In genomic region chr2:54052825-54053718, GRCh38 we compare ENCODE assay signal across 8 cellular contexts.
A peak's percentile ranks its signal among the peaks of the same experiment; 100 is the strongest.
DNase-seq lines count a peak whose midpoint lies in the region; ATAC-seq lines count a peak whose summit lies in the region.

No MANE protein-coding gene starts in this region.

- peaks cover 2% of the 10 kb centered on the region for H3K36me3 Mint-ChIP-seq in activated CD4-positive, alpha-beta T cell treated with anti-CD3 and anti-CD28 coated beads, Interleukin-2, amount 10 ng/mL, durations not matched to agents 24 days and 14 days (ENCODE audit: low read depth)
- H3K36me3 Mint-ChIP-seq in central memory CD8-positive, alpha-beta T cell (ENCODE audit: insufficient read depth) = peaks cover 2% of the 10 kb centered on the region

- intact Hi-C loops in activated CD4-positive, alpha-beta T cell treated with anti-CD3 and anti-CD28 coated beads, Interleukin-2, amount 10 ng/mL, durations not matched to agents 24 days and 14 days (cut with micrococcal nuclease) = no loop called here

- peak overlapping the region; percentile 48 for H3K4me3 Mint-ChIP-seq in activated CD4-positive, alpha-beta T cell treated with anti-CD3 and anti-CD28 coated beads, Interleukin-2, amount 10 ng/mL, durations not matched to agents 24 days and 14 days
- H3K4me3 Mint-ChIP-seq in central memory CD8-positive, alpha-beta T cell = no peak overlapping the region
- peak overlapping the region; percentile 32 to 46 for H3K4me3 Mint-ChIP-seq in stimulated activated naive CD8-positive, alpha-beta T cell treated with anti-CD3 and anti-CD28 coated beads, Interleukin-15, amount 100 ng/mL, for 72 hours

- DNase-seq in activated CD4-positive, alpha-beta T cell treated with anti-CD3 and anti-CD28 coated beads, Interleukin-2, amount 10 ng/mL, durations not matched to agents 24 days and 14 days = no peak
- no peak for DNase-seq in activated CD4-positive, alpha-beta T cell treated with anti-CD3 and anti-CD28 coated beads, Interleukin-2, amount 50 U/mL, for 1 hour
- no peak for DNase-seq in central memory CD8-positive, alpha-beta T cell (ENCODE audit: low spot score in 2 of 2)
- no peak for DNase-seq in stimulated activated naive CD8-positive, alpha-beta T cell treated with anti-CD3 and anti-CD28 coated beads, Interleukin-15, amount 100 ng/mL, for 72 hours
- DNase-seq in middle frontal gyrus (ENCODE audit: extremely low spot score, low spot score) = no peak
- DNase-seq in amygdala (lab: John Stamatoyannopoulos, UW) = no peak
- no peak for DNase-seq in anterior cingulate cortex (lab: John Stamatoyannopoulos, UW)

- peak; percentile 27 for ATAC-seq in HG03439 (IDR thresholded peaks at IDR 0.05; ENCODE audit: unreplicated experiment)
- ATAC-seq in central memory CD8-positive, alpha-beta T cell (replicated peaks; ENCODE audit: extremely low read depth, poor library complexity, severe bottlenecking) = peak; percentile 17
- peak; percentile 45 for ATAC-seq in stimulated activated naive CD8-positive, alpha-beta T cell treated with anti-CD3 and anti-CD28 coated beads, Interleukin-15, amount 100 ng/mL, for 72 hours

- H3K27ac Mint-ChIP-seq in activated CD4-positive, alpha-beta T cell treated with anti-CD3 and anti-CD28 coated beads, Interleukin-2, amount 10 ng/mL, durations not matched to agents 24 days and 14 days = peak overlapping the region; percentile 31
- H3K27ac Mint-ChIP-seq in central memory CD8-positive, alpha-beta T cell (ENCODE audit: low read depth) = peak overlapping the region; percentile 92
- peak overlapping the region in 1 of 2 donors; percentile 15 for H3K27ac Mint-ChIP-seq in stimulated activated naive CD8-positive, alpha-beta T cell treated with anti-CD3 and anti-CD28 coated beads, Interleukin-15, amount 100 ng/mL, for 72 hours

- no peaks in the 10 kb centered on the region for H3K27me3 Mint-ChIP-seq in activated CD4-positive, alpha-beta T cell treated with anti-CD3 and anti-CD28 coated beads, Interleukin-2, amount 10 ng/mL, durations not matched to agents 24 days and 14 days
- no peaks in the 10 kb centered on the region for H3K27me3 Mint-ChIP-seq in central memory CD8-positive, alpha-beta T cell
- H3K27me3 Mint-ChIP-seq in stimulated activated naive CD8-positive, alpha-beta T cell treated with anti-CD3 and anti-CD28 coated beads, Interleukin-15, amount 100 ng/mL, for 72 hours = no peaks in the 10 kb centered on the region

- H3K9me3 Mint-ChIP-seq in activated CD4-positive, alpha-beta T cell treated with anti-CD3 and anti-CD28 coated beads, Interleukin-2, amount 10 ng/mL, durations not matched to agents 24 days and 14 days = no peaks in the 10 kb centered on the region
- no peaks in the 10 kb centered on the region for H3K9me3 Mint-ChIP-seq in central memory CD8-positive, alpha-beta T cell
- H3K9me3 Mint-ChIP-seq in stimulated activated naive CD8-positive, alpha-beta T cell treated with anti-CD3 and anti-CD28 coated beads, Interleukin-15, amount 100 ng/mL, for 72 hours = peaks cover 0 to 5% of the 10 kb centered on the region in 2 donors

- H3K4me1 Mint-ChIP-seq in activated CD4-positive, alpha-beta T cell treated with anti-CD3 and anti-CD28 coated beads, Interleukin-2, amount 10 ng/mL, durations not matched to agents 24 days and 14 days = peaks cover 17% of the 10 kb centered on the region
- peaks cover 36% of the 10 kb centered on the region for H3K4me1 Mint-ChIP-seq in central memory CD8-positive, alpha-beta T cell
- H3K4me1 Mint-ChIP-seq in stimulated activated naive CD8-positive, alpha-beta T cell treated with anti-CD3 and anti-CD28 coated beads, Interleukin-15, amount 100 ng/mL, for 72 hours = peaks cover 37% of the 10 kb centered on the region
